In genomic region chr1:209692745-209693504, GRCh38 we compare ENCODE assay signal across 8 cellular contexts. TPM values are rescaled to one million over a fixed set of nuclear protein-coding genes. Genes with fewer than 3 reads are reported as not detected.
DNase-seq lines count a peak whose midpoint lies in the region; ATAC-seq, FAIRE-seq and TF ChIP-seq lines count a peak whose summit lies in the region.

No MANE protein-coding gene starts in this region.

- peaks cover 2% of the 10 kb centered on the region for H3K36me3 Mint-ChIP-seq in activated CD8-positive, alpha-beta memory T cell treated with anti-CD3 and anti-CD28 coated beads, Interleukin-2, amount 10 ng/mL, durations not matched to agents 7 days and 5 days

- no peak overlapping the region for H3K4me3 ChIP-seq in A549

- CTCF ChIA-PET in A549 (lab: Yijun Ruan, JAX), result interaction anchor here (0.6 to 8.0 kb wide), 35 partner anchors 8 to 132 kb away, joined by 3 to 93 read pairs (median 5); partner anchors contain the start of genes HSD11B1 and LAMB3
- CTCF ChIA-PET in activated CD8-positive, alpha-beta memory T cell treated with anti-CD3 and anti-CD28 coated beads, Interleukin-2, amount 10 ng/mL, durations not matched to agents 7 days and 5 days (lab: Charles Lee), result interaction anchor here (0.6 to 6.1 kb wide), 34 partner anchors 10 to 133 kb away, joined by 3 to 29 read pairs (median 4); partner anchors contain the start of gene G0S2

- FAIRE-seq in A549 (lab: Jason Lieb, UNC), result peak; percentile 61

- WGBS in A549 (ENCODE audit: missing lambda C conversion rate), result 3% methylated on average over 3 of the region's 3 CpGs

- TF ChIP-seq POLR2A in A549 (IDR thresholded peaks at IDR 0.05; ENCODE audit: low read length), result no peak

- TF ChIP-seq CTCF in A549 (IDR thresholded peaks at IDR 0.05), result peak; percentile 98

- H3K4me2 ChIP-seq in A549, result peak overlapping the region; percentile 57

- TF ChIP-seq EP300 in A549 (IDR thresholded peaks at IDR 0.05), result no peak

- H3K27ac ChIP-seq in A549, result peak overlapping the region; percentile 42 to 58; a peak in 5 of 6 replicates

- no peaks in the 10 kb centered on the region for H3K9me3 ChIP-seq in A549

- ATAC-seq in A549, result peak; percentile 62 to 76; a peak in 4 of 6 replicates
- peak; percentile 63 for ATAC-seq in GM18508 (IDR thresholded peaks at IDR 0.05; ENCODE audit: insufficient read depth, unreplicated experiment)
- ATAC-seq in activated CD8-positive, alpha-beta memory T cell treated with anti-CD3 and anti-CD28 coated beads, Interleukin-2, amount 10 ng/mL, durations not matched to agents 7 days and 5 days, result peak; percentile 86

- H3K4me1 Mint-ChIP-seq in activated CD8-positive, alpha-beta memory T cell treated with anti-CD3 and anti-CD28 coated beads, Interleukin-2, amount 10 ng/mL, durations not matched to agents 7 days and 5 days, result peaks cover 28% of the 10 kb centered on the region

- peak overlapping the region; percentile 29 for H3K4me3 Mint-ChIP-seq in activated CD8-positive, alpha-beta memory T cell treated with anti-CD3 and anti-CD28 coated beads, Interleukin-2, amount 10 ng/mL, durations not matched to agents 7 days and 5 days

- no peaks in the 10 kb centered on the region for H3K27me3 Mint-ChIP-seq in activated CD8-positive, alpha-beta memory T cell treated with anti-CD3 and anti-CD28 coated beads, Interleukin-2, amount 10 ng/mL, durations not matched to agents 7 days and 5 days

- DNase-seq in A549 (ENCODE audit: low read depth in 1 of 2, low spot score in 1 of 2), result peak; percentile 61 to 79
- DNase-seq in HPDE6-E6E7 (ENCODE audit: extremely low spot score), result peak; percentile 63
- peak; percentile 80 for DNase-seq in NOMO-1 treated with DMSO at 0.1 percent for 48 hours (lab: John Stamatoyannopoulos, UW; ENCODE audit: unreplicated experiment)
- DNase-seq in activated CD8-positive, alpha-beta memory T cell treated with anti-CD3 and anti-CD28 coated beads, Interleukin-2, amount 10 ng/mL, durations not matched to agents 7 days and 5 days, result peak; percentile 83
- peak; percentile 80 for DNase-seq in epidermal melanocyte (ENCODE audit: insufficient read length, low spot score)
- peak; percentile 76 for DNase-seq in mucosa of gallbladder (ENCODE audit: low spot score)
- peak; percentile 23 to 51 for DNase-seq in stimulated activated CD8-positive, alpha-beta memory T cell treated with anti-CD3 and anti-CD28 coated beads, Interleukin-4, amount 100 ng/mL, for 4 hours (ENCODE audit: low read depth in 2 of 2, low spot score in 1 of 2)

- TF ChIP-seq RAD21 in A549 (conservative IDR thresholded peaks at IDR 0.05 in 1 of 2, IDR thresholded peaks at IDR 0.05 in 1 of 2), result peak; percentile 98

- H3K9me3 Mint-ChIP-seq in activated CD8-positive, alpha-beta memory T cell treated with anti-CD3 and anti-CD28 coated beads, Interleukin-2, amount 10 ng/mL, durations not matched to agents 7 days and 5 days (ENCODE audit: low read depth), result no peaks in the 10 kb centered on the region

- POLR2A ChIA-PET in A549 (lab: Yijun Ruan, JAX), result interaction anchor here (0.6 to 1.0 kb wide), 2 partner anchors 93 to 116 kb away, joined by 3 read pairs; no protein-coding TSS in a partner anchor

- peak overlapping the region; percentile 5 for H3K27ac Mint-ChIP-seq in activated CD8-positive, alpha-beta memory T cell treated with anti-CD3 and anti-CD28 coated beads, Interleukin-2, amount 10 ng/mL, durations not matched to agents 7 days and 5 days

- peaks cover 38% of the 10 kb centered on the region for H3K4me1 ChIP-seq in A549

TF ChIP-seq in A549, 52 proteins besides CTCF, POLR2A, EP300 and RAD21:
- TF ChIP-seq FOXS1 (CRISPR knock-in tag; IDR thresholded peaks at IDR 0.05) (no peak), HOXB5 (CRISPR knock-in tag; IDR thresholded peaks at IDR 0.05) (no peak), SMC3 (IDR thresholded peaks at IDR 0.05) (peak; percentile 98)
TF ChIP-seq in A549: peak in this region for 1.

RNA-seq across cellular contexts. Expression of gene HSD11B1, which starts 11.7 kb away (rescaled TPM):
- polyA plus RNA-seq in A549 (2011; rRNA removed), result 0.17 TPM in 1 of 2 replicates, not detected in the other
- polyA plus RNA-seq in A549 (2012; cell fraction: cytosol; rRNA removed), result not detected in 2 replicates
- not detected in 2 replicates for polyA plus RNA-seq in A549 (2012; cell fraction: nucleus; rRNA removed)
- polyA plus RNA-seq in A549 (2017; fragmentation: RNase III; extraction: RNeasy Plus Mini Kit Qiagen cat#74134 plus additional on column Dnase treatment), result not detected in 3 replicates
- polyA minus RNA-seq in A549 (2011; rRNA and poly(A)+ RNA removed), result not detected in 2 replicates
- total RNA-seq in activated CD8-positive, alpha-beta memory T cell treated with anti-CD3 and anti-CD28 coated beads, Interleukin-2, amount 10 ng/mL, durations not matched to agents 7 days and 5 days, result under 1 TPM in 1 of 2 experiments, not detected in 1; 0.91 TPM
- 5.7 TPM for total RNA-seq in mucosa of gallbladder

RNA-seq across cellular contexts. Expression of gene G0S2, which starts 17.7 kb away (rescaled TPM):
- polyA plus RNA-seq in A549 (2011; rRNA removed), result 1.0 and 1.1 TPM in 2 replicates
- polyA plus RNA-seq in A549 (2012; cell fraction: cytosol; rRNA removed), result 1.6 TPM in 2 replicates
- polyA plus RNA-seq in A549 (2012; cell fraction: nucleus; rRNA removed), result 0.95 and 1.9 TPM in 2 replicates
- polyA plus RNA-seq in A549 (2017; fragmentation: RNase III; extraction: RNeasy Plus Mini Kit Qiagen cat#74134 plus additional on column Dnase treatment), result 2.5 to 3.3 TPM (median 3.0 TPM) in 3 replicates
- polyA minus RNA-seq in A549 (2011; rRNA and poly(A)+ RNA removed), result 0.54 TPM in 1 of 2 replicates, not detected in the other
- total RNA-seq in activated CD8-positive, alpha-beta memory T cell treated with anti-CD3 and anti-CD28 coated beads, Interleukin-2, amount 10 ng/mL, durations not matched to agents 7 days and 5 days, result 1 to 10 TPM in 1 of 2 experiments, under 1 TPM in 1; 0.70 to 1.5 TPM
- 4.6 TPM for total RNA-seq in mucosa of gallbladder

RNA-seq across cellular contexts. Expression of gene LAMB3, which starts 40.7 kb away (rescaled TPM):
- polyA plus RNA-seq in A549 (2011; rRNA removed), result 7.3 and 11.6 TPM in 2 replicates
- polyA plus RNA-seq in A549 (2012; cell fraction: cytosol; rRNA removed), result 5.8 and 6.5 TPM in 2 replicates
- 19.8 and 28.4 TPM in 2 replicates for polyA plus RNA-seq in A549 (2012; cell fraction: nucleus; rRNA removed)
- polyA plus RNA-seq in A549 (2017; fragmentation: RNase III; extraction: RNeasy Plus Mini Kit Qiagen cat#74134 plus additional on column Dnase treatment), result 8.1 to 11.1 TPM (median 9.1 TPM) in 3 replicates
- 15.0 and 19.3 TPM in 2 replicates for polyA minus RNA-seq in A549 (2011; rRNA and poly(A)+ RNA removed)
- total RNA-seq in activated CD8-positive, alpha-beta memory T cell treated with anti-CD3 and anti-CD28 coated beads, Interleukin-2, amount 10 ng/mL, durations not matched to agents 7 days and 5 days, result 1 to 10 TPM; 1.3 to 2.5 TPM
- 7.6 TPM for total RNA-seq in mucosa of gallbladder
